Comparison of ENCODE assay signal across 16 cellular contexts in genomic region chr13:40615619-40616018, GRCh38. TPM values are rescaled to one million over a fixed set of nuclear protein-coding genes. Genes with fewer than 3 reads are reported as not detected.
A peak's percentile ranks its signal among the peaks of the same experiment; 100 is the strongest.
DNase-seq lines count a peak whose midpoint lies in the region; ATAC-seq and TF ChIP-seq lines count a peak whose summit lies in the region.
"Had no signal": no experiment of that assay in that cellular context is flagged by ENCODE, and none has a peak within 500 bp of the region (broad histone marks: within the 10 kb centered on the region; RNA-seq: fewer than 3 reads in every experiment).

No MANE protein-coding gene starts in this region.

- no peaks in the 10 kb centered on the region for H4K20me1 ChIP-seq in mammary epithelial cell (ENCODE audit: insufficient read depth, low read length)

- H3K4me2 ChIP-seq in mammary epithelial cell (ENCODE audit: insufficient read depth, low read depth, low read length), result no peak overlapping the region

- TF ChIP-seq POLR2A in stomach (IDR thresholded peaks at IDR 0.05), result no peak

- TF ChIP-seq EP300 in stomach (IDR thresholded peaks at IDR 0.05), result no peak

- H3K27me3 Mint-ChIP-seq in MCF 10A (ENCODE audit: insufficient read depth, unreplicated experiment) (no peaks in the 10 kb centered on the region), HFFc6 (ENCODE audit: insufficient read depth) (peaks cover 5% of the 10 kb centered on the region)
- no peaks in the 10 kb centered on the region for H3K27me3 Mint-ChIP-seq in activated CD4-positive, alpha-beta memory T cell treated with anti-CD3 and anti-CD28 coated beads for 36 hours
- H3K27me3 Mint-ChIP-seq: brain had no signal

- TF ChIP-seq CTCF in MCF 10A (IDR thresholded peaks at IDR 0.05; ENCODE audit: unreplicated experiment) (no peak), mammary epithelial cell (conservative IDR thresholded peaks at IDR 0.05 in 1 of 2, IDR thresholded peaks at IDR 0.05 in 1 of 2; ENCODE audit: extremely low read depth in 1 of 2, insufficient read depth in 1 of 2, low read depth in 1 of 2, low read length in 2 of 2) (no peak), fibroblast of villous mesenchyme (IDR thresholded peaks at IDR 0.05; ENCODE audit: insufficient read depth, low read depth, low read length) (no peak), stomach (IDR thresholded peaks at IDR 0.05) (no peak), HFFc6 (IDR thresholded peaks at IDR 0.05) (no peak)

- H3K27me3 ChIP-seq in mammary epithelial cell (ENCODE audit: insufficient read depth, low read length), result no peaks in the 10 kb centered on the region
- H3K27me3 ChIP-seq in stomach, result no peaks in the 10 kb centered on the region
- H3K27me3 ChIP-seq: sigmoid colon, SJSA1 had no signal

- in situ Hi-C loops in mammary epithelial cell (cut with MboI; ENCODE audit: low sequenced_read_pairs in 2 of 2), result no loop called here

- no peak overlapping the region for H3K27ac ChIP-seq in mammary epithelial cell (ENCODE audit: insufficient read depth, low read depth, low read length)
- H3K27ac ChIP-seq in stomach, result no peak overlapping the region
- H3K27ac ChIP-seq: SJSA1 had no signal

- CTCF ChIA-PET in MCF 10A (lab: Yijun Ruan, JAX), result interaction anchor here (0.6 to 0.7 kb wide), 2 partner anchors 67 to 530 kb away, joined by 3 read pairs; no protein-coding TSS in a partner anchor
- CTCF ChIA-PET in mammary epithelial cell (lab: Charles Lee; ENCODE audit: low non-redundant PET), result no interaction called here
- CTCF ChIA-PET in activated CD4-positive, alpha-beta memory T cell treated with anti-CD3 and anti-CD28 coated beads for 36 hours (lab: Charles Lee), result interaction anchor here (0.7 kb wide), 1 partner anchor 920 kb away, joined by 3 read pairs; no protein-coding TSS in a partner anchor

- ATAC-seq in HG03521 (IDR thresholded peaks at IDR 0.05; ENCODE audit: unreplicated experiment), result no peak

- H3K36me3 Mint-ChIP-seq in MCF 10A (ENCODE audit: insufficient read depth, unreplicated experiment) (peaks cover 99% of the 10 kb centered on the region), HFFc6 (ENCODE audit: low read depth) (no peaks in the 10 kb centered on the region)
- peaks cover 20% of the 10 kb centered on the region for H3K36me3 Mint-ChIP-seq in activated CD4-positive, alpha-beta memory T cell treated with anti-CD3 and anti-CD28 coated beads for 36 hours
- H3K36me3 Mint-ChIP-seq: brain had no signal

- H3K9me3 Mint-ChIP-seq in MCF 10A (ENCODE audit: unreplicated experiment), result no peaks in the 10 kb centered on the region
- H3K9me3 Mint-ChIP-seq in activated CD4-positive, alpha-beta memory T cell treated with anti-CD3 and anti-CD28 coated beads for 36 hours, result no peaks in the 10 kb centered on the region
- H3K9me3 Mint-ChIP-seq in HFFc6, result no peaks in the 10 kb centered on the region
- H3K9me3 Mint-ChIP-seq: brain had no signal

- intact Hi-C loops in MCF 10A (cut with micrococcal nuclease) (loop anchor here (5.0 kb wide), 1 partner anchor 47 kb away; no protein-coding TSS in a partner anchor), mammary epithelial cell (cut with micrococcal nuclease) (no loop called here), stomach (cut with DNase I; ENCODE audit: low total_unique reads) (no loop called here)
- intact Hi-C loops in activated CD4-positive, alpha-beta memory T cell treated with anti-CD3 and anti-CD28 coated beads for 36 hours (cut with micrococcal nuclease), result no loop called here

- H2AFZ ChIP-seq in mammary epithelial cell (ENCODE audit: low read depth, low read length), result no peak overlapping the region

- H3K9me3 ChIP-seq in mammary epithelial cell (replicated peaks; ENCODE audit: insufficient read depth, low read length) (no peaks in the 10 kb centered on the region), stomach (no peaks in the 10 kb centered on the region)
- H3K9me3 ChIP-seq: sigmoid colon, SJSA1 had no signal

- H3K4me3 ChIP-seq in mammary epithelial cell (replicated peaks in 1 of 3; ENCODE audit: insufficient read depth in 1 of 3, low read depth in 2 of 3, low read length in 3 of 3), result no peak overlapping the region
- H3K4me3 ChIP-seq in fibroblast of villous mesenchyme (ENCODE audit: low read depth, low read length), result no peak overlapping the region
- no peak overlapping the region for H3K4me3 ChIP-seq in stomach
- H3K4me3 ChIP-seq: lung, sigmoid colon, SJSA1 had no signal

- H3K27ac Mint-ChIP-seq in MCF 10A (ENCODE audit: low read depth, unreplicated experiment), result no peak overlapping the region
- H3K27ac Mint-ChIP-seq in activated CD4-positive, alpha-beta memory T cell treated with anti-CD3 and anti-CD28 coated beads for 36 hours, result peak overlapping the region; percentile 74
- no peak overlapping the region for H3K27ac Mint-ChIP-seq in HFFc6
- H3K27ac Mint-ChIP-seq: brain had no signal

- DNase-seq in MCF 10A (ENCODE audit: unreplicated experiment) (peak; percentile 38), mammary epithelial cell (no peak), fibroblast of villous mesenchyme (ENCODE audit: low read depth) (peak; percentile 31), stomach (no peak), ureter (ENCODE audit: low spot score) (no peak), HFFc6 (no peak)
- DNase-seq in activated CD4-positive, alpha-beta memory T cell treated with anti-CD3 and anti-CD28 coated beads for 36 hours, result peak; percentile 23
- DNase-seq: HCEC 1CT; IMR-90; NCI-H226; sigmoid colon; stimulated activated CD4-positive, alpha-beta T cell treated with anti-CD3 and anti-CD28 coated beads, Interleukin-4, amount 100 ng/mL, for 4 hours had no signal

- BruUV-seq in MCF 10A (replicated peaks; lab: Mats Ljungman, UMichigan) (no TSS peak), mammary epithelial cell (replicated peaks; lab: Mats Ljungman, UMichigan) (no TSS peak)

- dilution Hi-C loops in mammary epithelial cell (cut with HindIII; ENCODE audit: low sequenced_read_pairs), result no loop called here

- POLR2A ChIA-PET in MCF 10A (lab: Yijun Ruan, JAX), result interaction anchor here (0.6 kb wide), 1 partner anchor 9 kb away, joined by 3 read pairs; no protein-coding TSS in a partner anchor
- POLR2A ChIA-PET in activated CD4-positive, alpha-beta memory T cell treated with anti-CD3 and anti-CD28 coated beads for 36 hours (lab: Charles Lee), result no interaction called here

- H3K4me1 ChIP-seq in mammary epithelial cell (ENCODE audit: insufficient read depth, low read length) (peaks cover 4% of the 10 kb centered on the region), stomach (peaks cover 22 to 83% (median 54%) of the 10 kb centered on the region in 4 donors)
- H3K4me1 ChIP-seq: SJSA1 had no signal

- H3K4me1 Mint-ChIP-seq in MCF 10A (ENCODE audit: insufficient read depth, unreplicated experiment) (peaks cover 57% of the 10 kb centered on the region), HFFc6 (ENCODE audit: low read depth) (no peaks in the 10 kb centered on the region)
- H3K4me1 Mint-ChIP-seq in activated CD4-positive, alpha-beta memory T cell treated with anti-CD3 and anti-CD28 coated beads for 36 hours (ENCODE audit: low read depth), result peaks cover 96% of the 10 kb centered on the region

- H3K36me3 ChIP-seq in mammary epithelial cell (ENCODE audit: insufficient read depth, low read length) (no peaks in the 10 kb centered on the region), stomach (no peaks in the 10 kb centered on the region)
- H3K36me3 ChIP-seq: sigmoid colon, SJSA1 had no signal

- H3K4me3 Mint-ChIP-seq in MCF 10A (ENCODE audit: unreplicated experiment) (no peak overlapping the region), HFFc6 (no peak overlapping the region)
- no peak overlapping the region for H3K4me3 Mint-ChIP-seq in activated CD4-positive, alpha-beta memory T cell treated with anti-CD3 and anti-CD28 coated beads for 36 hours
- H3K4me3 Mint-ChIP-seq: brain had no signal

- no peak overlapping the region for H3K9ac ChIP-seq in mammary epithelial cell (ENCODE audit: insufficient read depth, low read length)

- WGBS in mammary epithelial cell (ENCODE audit: low coverage, missing lambda C conversion rate), result 30% methylated on average over 3 of the region's 7 CpGs
- 74 to 91% (median 88%) methylated on average over 7 of the region's 7 CpGs for WGBS in stomach, 5 donors

- no peaks in the 10 kb centered on the region for H3K79me2 ChIP-seq in mammary epithelial cell (ENCODE audit: insufficient read depth, low read length)

RNA-seq across cellular contexts. Expression of gene FOXO1, which starts 50.8 kb away (rescaled TPM):
- total RNA-seq in MCF 10A (2022), result 37.1 and 37.7 TPM in 2 replicates
- total RNA-seq in mammary epithelial cell, result 10 to 100 TPM; 10.1 to 23.3 TPM
- polyA plus RNA-seq in mammary epithelial cell, result 3.3 TPM
- 15.0 TPM for polyA minus RNA-seq in mammary epithelial cell
- 10 to 100 TPM; 34.2 to 34.5 TPM for total RNA-seq in activated CD4-positive, alpha-beta memory T cell treated with anti-CD3 and anti-CD28 coated beads for 36 hours
- total RNA-seq in fibroblast of villous mesenchyme, result 7.1 and 9.5 TPM in 2 replicates
- total RNA-seq in stomach, result 10 to 100 TPM; 12.9 to 43.7 (median 26.6) TPM
- 1 to 10 TPM; 4.2 to 9.9 (median 7.8) TPM for polyA plus RNA-seq in stomach
- total RNA-seq in ureter, result 31.4 TPM
- total RNA-seq in HFFc6 (2021; fragmentation: NEBNext Ultra II Directional; extraction: Animal tissue kit (Norgen Biotek cat#: 25700)), result 1 to 10 TPM in 1 of 6 experiments, under 1 TPM in 5; 0.48 to 1.1 (median 0.63) TPM

Comparison
In these comparisons a context has a peak if more than half of its experiments do, and no peak if none do; other contexts are left out.
1. DNase-seq: peak in MCF 10A (single experiment), activated CD4-positive, alpha-beta memory T cell treated with anti-CD3 and anti-CD28 coated beads for 36 hours (single experiment) and fibroblast of villous mesenchyme (single experiment); none in mammary epithelial cell (single experiment), stomach (single experiment), ureter (single experiment) and HFFc6 (single experiment).